Comparison of ENCODE assay signal across 1 cellular context in genomic region chr13:43981091-43981490, GRCh38.
TF ChIP-seq lines count a peak whose summit lies in the region.

No MANE protein-coding gene starts in this region.

TF ChIP-seq in K562, 482 proteins besides CTCF, POLR2A, EP300 and RAD21 (continued from another document):
- TF ChIP-seq TSHZ1 (CRISPR knock-in tag; IDR thresholded peaks at IDR 0.05), result no peak
- no peak for TF ChIP-seq SAP30 (IDR thresholded peaks at IDR 0.05; ENCODE audit: borderline replicate concordance, insufficient read depth, low read depth, low read length, poor library complexity, severe bottlenecking)
- TF ChIP-seq HOMEZ (CRISPR knock-in tag; IDR thresholded peaks at IDR 0.05), result no peak
- TF ChIP-seq ZNF3 (CRISPR knock-in tag; IDR thresholded peaks at IDR 0.05), result no peak
- no peak for TF ChIP-seq ZNF277 (CRISPR knock-in tag; IDR thresholded peaks at IDR 0.05; ENCODE audit: borderline replicate concordance)
- TF ChIP-seq PBX2 (CRISPR knock-in tag; IDR thresholded peaks at IDR 0.05; ENCODE audit: low read depth), result no peak
- no peak for TF ChIP-seq PBX2 (tag; conservative IDR thresholded peaks at IDR 0.05; ENCODE audit: low read depth)
- no peak for TF ChIP-seq STAT6 (CRISPR knock-in tag; IDR thresholded peaks at IDR 0.05)
TF ChIP-seq in K562: peak in this region for 0.
